ENCODE assay signal across 17 cellular contexts in the genomic region with DNA sequence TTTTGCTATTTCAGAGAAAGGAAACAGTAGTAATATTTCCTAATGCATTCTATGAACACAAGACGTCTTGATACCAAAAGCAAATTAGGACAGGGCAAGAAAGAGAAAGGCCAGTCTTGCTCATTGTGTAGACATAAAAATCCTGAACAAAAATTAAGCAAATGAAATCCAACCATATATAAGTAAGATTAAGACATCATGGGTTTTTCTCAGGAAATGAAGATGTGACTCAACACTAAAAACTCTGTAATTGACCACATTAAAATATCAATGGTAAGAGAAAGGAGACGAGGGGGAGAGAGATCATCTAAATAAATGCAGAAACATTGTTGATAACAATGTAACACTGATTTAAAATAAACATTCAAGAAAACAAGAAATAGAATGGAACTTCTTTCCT.
DNase-seq lines count a peak whose midpoint lies in the region; ATAC-seq, FAIRE-seq and TF ChIP-seq lines count a peak whose summit lies in the region.
"Had no signal": no experiment of that assay in that cellular context is flagged by ENCODE, and none has a peak within 500 bp of the region (broad histone marks: within the 10 kb centered on the region; RNA-seq: fewer than 3 reads in every experiment).

No MANE protein-coding gene starts in this region.

- intact Hi-C loops in activated CD4-positive, alpha-beta T cell treated with anti-CD3 and anti-CD28 coated beads, Interleukin-2, amount 10 ng/mL, durations not matched to agents 24 days and 14 days (cut with micrococcal nuclease), result no loop called here
- intact Hi-C loops in kidney (cut with DNase I), result no loop called here

- peaks cover 26% of the 10 kb centered on the region for H3K4me1 ChIP-seq in adipocyte (ENCODE audit: control insufficient read depth, insufficient read depth, low read length)
- no peaks in the 10 kb centered on the region for H3K4me1 ChIP-seq in kidney (ENCODE audit: control insufficient read depth in 1 of 2, insufficient read depth in 1 of 2, low read depth in 1 of 2, low read length in 2 of 2)

- no peak for ATAC-seq in HG03175 (IDR thresholded peaks at IDR 0.05; ENCODE audit: unreplicated experiment)
- ATAC-seq: GM12878 had no signal

- no peaks in the 10 kb centered on the region for H3K4me1 Mint-ChIP-seq in activated CD4-positive, alpha-beta T cell treated with anti-CD3 and anti-CD28 coated beads, Interleukin-2, amount 10 ng/mL, durations not matched to agents 24 days and 14 days

- H3K36me3 ChIP-seq in adipocyte (ENCODE audit: control insufficient read depth, insufficient read depth, low read length, severe bottlenecking), result no peaks in the 10 kb centered on the region
- no peaks in the 10 kb centered on the region for H3K36me3 ChIP-seq in kidney (ENCODE audit: control insufficient read depth in 1 of 2, insufficient read depth in 2 of 2, low read length in 2 of 2)
- H3K36me3 ChIP-seq: BLaER1 had no signal

- no peak overlapping the region for H3K4me3 ChIP-seq in adipocyte (ENCODE audit: low read length)
- H3K4me3 ChIP-seq in fibroblast of mammary gland (ENCODE audit: control insufficient read depth, low read depth, low read length), result no peak overlapping the region
- H3K4me3 ChIP-seq in kidney (ENCODE audit: low read length in 2 of 2), result no peak overlapping the region
- H3K4me3 ChIP-seq: BLaER1, GM12878 had no signal

- H3K9ac ChIP-seq in adipocyte (ENCODE audit: low read length) (no peak overlapping the region), kidney (ENCODE audit: low read length in 2 of 2) (no peak overlapping the region)
- H3K9ac ChIP-seq: BLaER1 had no signal

- no peak overlapping the region for H3K27ac Mint-ChIP-seq in activated CD4-positive, alpha-beta T cell treated with anti-CD3 and anti-CD28 coated beads, Interleukin-2, amount 10 ng/mL, durations not matched to agents 24 days and 14 days

- H3K36me3 Mint-ChIP-seq in activated CD4-positive, alpha-beta T cell treated with anti-CD3 and anti-CD28 coated beads, Interleukin-2, amount 10 ng/mL, durations not matched to agents 24 days and 14 days (ENCODE audit: low read depth), result no peaks in the 10 kb centered on the region

- no peak for TF ChIP-seq CTCF in fibroblast of mammary gland (conservative IDR thresholded peaks at IDR 0.05; ENCODE audit: control insufficient read depth, insufficient read depth, low read depth, low read length)
- no peak for TF ChIP-seq CTCF in kidney (IDR thresholded peaks at IDR 0.05; ENCODE audit: borderline replicate concordance, extremely low read depth, insufficient read depth)

- no peak overlapping the region for H3K4me3 Mint-ChIP-seq in activated CD4-positive, alpha-beta T cell treated with anti-CD3 and anti-CD28 coated beads, Interleukin-2, amount 10 ng/mL, durations not matched to agents 24 days and 14 days

- H3K27me3 ChIP-seq in adipocyte (replicated peaks; ENCODE audit: control insufficient read depth, insufficient read depth, low read length), result peaks cover 6% of the 10 kb centered on the region
- H3K27me3 ChIP-seq: BLaER1 had no signal

- peaks cover 4% of the 10 kb centered on the region for H3K27me3 Mint-ChIP-seq in activated CD4-positive, alpha-beta T cell treated with anti-CD3 and anti-CD28 coated beads, Interleukin-2, amount 10 ng/mL, durations not matched to agents 24 days and 14 days

- no peaks in the 10 kb centered on the region for H3K9me3 ChIP-seq in adipocyte (ENCODE audit: control insufficient read depth, low read length)
- no peaks in the 10 kb centered on the region for H3K9me3 ChIP-seq in kidney (ENCODE audit: control insufficient read depth in 1 of 2, low read length in 2 of 2)
- H3K9me3 ChIP-seq: BLaER1 had no signal

- peak; percentile 40 for DNase-seq in HT1080 (ENCODE audit: low read depth)
- peak; percentile 12 for DNase-seq in adipocyte (ENCODE audit: low read depth)
- peak; percentile 36 for DNase-seq in fibroblast of mammary gland (ENCODE audit: low read depth)
- DNase-seq in HUDEP-2 (lab: John Stamatoyannopoulos, UW; ENCODE audit: unreplicated experiment in 76 of 76), result no peak
- DNase-seq in activated CD4-positive, alpha-beta T cell treated with anti-CD3 and anti-CD28 coated beads, Interleukin-2, amount 10 ng/mL, durations not matched to agents 24 days and 14 days, result no peak
- DNase-seq in kidney, result no peak
- DNase-seq: DMS153, NCI-H1105 treated with DMSO at 0.1 percent for 48 hours, NCI-H187, NCI-H510A, NCI-H82, Right ventricle myocardium superior had no signal

- no peaks in the 10 kb centered on the region for H3K9me3 Mint-ChIP-seq in activated CD4-positive, alpha-beta T cell treated with anti-CD3 and anti-CD28 coated beads, Interleukin-2, amount 10 ng/mL, durations not matched to agents 24 days and 14 days

- H3K27ac ChIP-seq in kidney (ENCODE audit: low read depth in 2 of 2, low read length in 2 of 2), result no peak overlapping the region
- H3K27ac ChIP-seq: BLaER1, HL-60 had no signal

- no peak for FAIRE-seq in kidney (lab: Jason Lieb, UNC)
- FAIRE-seq: GM12878, GM18507 had no signal

Comparison
In these comparisons a context has a peak if more than half of its experiments do, and no peak if none do; other contexts are left out.
1. DNase-seq: peak in HT1080 (single experiment), adipocyte (single experiment) and fibroblast of mammary gland (single experiment); none in HUDEP-2 (0 of 76), activated CD4-positive, alpha-beta T cell treated with anti-CD3 and anti-CD28 coated beads, Interleukin-2, amount 10 ng/mL, durations not matched to agents 24 days and 14 days (single experiment) and kidney (single experiment).